Comparison of ENCODE assay signal across 18 cellular contexts in the genomic region with DNA sequence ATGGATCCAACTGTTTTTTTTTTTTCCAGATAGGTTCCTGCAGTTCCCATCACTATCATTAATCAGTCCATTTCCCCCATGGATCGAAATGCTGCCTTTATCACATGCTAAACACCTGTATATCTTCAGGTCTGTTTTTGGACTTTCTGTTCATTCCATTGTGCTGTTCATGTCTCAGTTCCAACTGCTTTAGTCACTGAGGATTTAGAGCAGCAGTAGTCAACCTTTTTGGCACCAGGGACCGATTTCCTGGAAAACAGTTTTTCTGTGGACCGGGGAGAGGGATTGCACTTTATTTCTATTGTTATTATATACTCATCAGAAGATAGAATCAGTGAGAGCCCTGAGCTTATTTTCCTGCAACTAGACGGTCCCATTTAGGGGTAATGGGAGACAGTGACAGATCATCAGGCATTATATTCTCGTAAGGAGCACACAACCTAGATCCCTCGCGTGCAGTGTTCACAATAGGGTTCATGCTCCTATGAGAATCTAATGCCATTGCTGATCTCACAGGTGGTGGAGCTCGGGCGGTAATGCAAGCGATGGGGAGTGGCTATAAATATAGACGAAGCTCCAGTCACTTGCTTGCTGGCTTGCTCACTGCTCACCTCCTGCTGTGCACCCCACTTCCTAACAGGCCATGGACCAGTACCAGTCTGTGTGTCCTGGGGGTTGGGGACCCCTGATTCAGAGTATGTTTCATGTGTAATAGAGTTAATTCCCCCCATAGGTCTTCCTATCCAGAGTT.
"Had no signal": no experiment of that assay in that cellular context is flagged by ENCODE, and none has a peak within 500 bp of the region (broad histone marks: within the 10 kb centered on the region; RNA-seq: fewer than 3 reads in every experiment).

No MANE protein-coding gene starts in this region.

- H3K27me3 ChIP-seq: esophagus squamous epithelium, heart left ventricle, neural progenitor cell, pancreas had no signal

- H3K4me3 Mint-ChIP-seq: activated naive CD8-positive, alpha-beta T cell; naive B cell; neural progenitor cell; T-cell had no signal

- H3K36me3 Mint-ChIP-seq: activated naive CD8-positive, alpha-beta T cell; naive B cell; T-cell had no signal

- H3K9me3 Mint-ChIP-seq: T-cell had no signal

- H3K9me3 ChIP-seq: esophagus squamous epithelium, heart left ventricle, pancreas, SK-N-SH had no signal

- H3K27ac Mint-ChIP-seq: activated naive CD8-positive, alpha-beta T cell; neural progenitor cell; T-cell had no signal

- H3K27ac ChIP-seq: neural progenitor cell, pancreas had no signal

- H3K36me3 ChIP-seq: esophagus squamous epithelium, neural progenitor cell, pancreas had no signal

- H3K27me3 Mint-ChIP-seq: naive B cell had no signal

- DNase-seq: activated CD4-positive, alpha-beta T cell treated with anti-CD3 and anti-CD28 coated beads, Interleukin-2, amount 50 U/mL, for 1 hour; activated CD8-positive, alpha-beta memory T cell treated with anti-CD3 and anti-CD28 coated beads for 24 hours; activated gamma-delta T cell treated with Interleukin-2 at 50 U/mL for 16 hours; amniotic stem cell; esophagus squamous epithelium; foreskin melanocyte; heart left ventricle; mammary epithelial cell; naive B cell; pancreas; SK-N-SH; stimulated activated CD4-positive, alpha-beta T cell treated with anti-CD3 and anti-CD28 coated beads, Interleukin-4, amount 100 ng/mL, for 24 hours; stimulated activated naive CD4-positive, alpha-beta T cell treated with Interleukin-2 at 50 U/mL for 16 hours; T-cell; T1000; trophoblast cell had no signal

- H3K4me1 Mint-ChIP-seq: naive B cell, neural progenitor cell, T-cell had no signal

- H3K4me3 ChIP-seq: esophagus squamous epithelium, heart left ventricle, neural progenitor cell, pancreas had no signal

- H3K4me1 ChIP-seq: esophagus squamous epithelium, neural progenitor cell had no signal
